12 cellular contexts compared by ENCODE assay signal in genomic region chr19:49456351-49456750, GRCh38. TPM values are rescaled to one million over a fixed set of nuclear protein-coding genes. Genes with fewer than 3 reads are reported as not detected.
DNase-seq lines count a peak whose midpoint lies in the region; ATAC-seq and TF ChIP-seq lines count a peak whose summit lies in the region.
"Had no signal": no experiment of that assay in that cellular context is flagged by ENCODE, and none has a peak within 500 bp of the region (broad histone marks: within the 10 kb centered on the region; RNA-seq: fewer than 3 reads in every experiment).

No MANE protein-coding gene starts in this region.

- H3K4me3 ChIP-seq in heart left ventricle, result no peak overlapping the region
- peak overlapping the region; percentile 21 for H3K4me3 ChIP-seq in adipocyte (ENCODE audit: low read length)
- no peak overlapping the region for H3K4me3 ChIP-seq in urinary bladder (ENCODE audit: low read depth, low read length)

- CTCF ChIA-PET in WTC11 (lab: Charles Lee), result interaction anchor here (0.5 to 1.1 kb wide), 2 partner anchors 14 to 231 kb away, joined by 3 read pairs; no protein-coding TSS in a partner anchor

- no peak overlapping the region for H3K4me3 Mint-ChIP-seq in natural killer cell treated with Interleukin-12 subunit alpha and Interleukin-12 subunit beta and Interleukin-15 and Interleukin-18, amount 100 ng/mL, for 72 hours
- H3K4me3 Mint-ChIP-seq in WTC11, result no peak overlapping the region

- TF ChIP-seq POLR2A in heart left ventricle (IDR thresholded peaks at IDR 0.05), result no peak

- H3K27me3 Mint-ChIP-seq in natural killer cell treated with Interleukin-12 subunit alpha and Interleukin-12 subunit beta and Interleukin-15 and Interleukin-18, amount 100 ng/mL, for 72 hours, result no peaks in the 10 kb centered on the region
- H3K27me3 Mint-ChIP-seq in WTC11 (ENCODE audit: low read depth), result no peaks in the 10 kb centered on the region

- H3K9me3 Mint-ChIP-seq in natural killer cell treated with Interleukin-12 subunit alpha and Interleukin-12 subunit beta and Interleukin-15 and Interleukin-18, amount 100 ng/mL, for 72 hours, result no peaks in the 10 kb centered on the region
- H3K9me3 Mint-ChIP-seq in WTC11, result no peaks in the 10 kb centered on the region
- H3K9me3 Mint-ChIP-seq: mesothelial cell of epicardium had no signal

- H3K4me1 ChIP-seq in heart left ventricle (peaks cover 0 to 40% (median 9%) of the 10 kb centered on the region in 12 donors), adipocyte (ENCODE audit: control insufficient read depth, insufficient read depth, low read length) (peaks cover 51% of the 10 kb centered on the region), urinary bladder (ENCODE audit: insufficient read depth) (no peaks in the 10 kb centered on the region)

- TF ChIP-seq CTCF in heart left ventricle (IDR thresholded peaks at IDR 0.05) (no peak), WTC11 (IDR thresholded peaks at IDR 0.05) (no peak)

- H3K27ac Mint-ChIP-seq in natural killer cell treated with Interleukin-12 subunit alpha and Interleukin-12 subunit beta and Interleukin-15 and Interleukin-18, amount 100 ng/mL, for 72 hours, result peak overlapping the region; percentile 24 to 77
- H3K27ac Mint-ChIP-seq in WTC11, result no peak overlapping the region
- H3K27ac Mint-ChIP-seq: mesothelial cell of epicardium had no signal

- H3K36me3 ChIP-seq in heart left ventricle, result peaks cover 0 to 20% (median 13%) of the 10 kb centered on the region in 9 donors
- peaks cover 10% of the 10 kb centered on the region for H3K36me3 ChIP-seq in adipocyte (ENCODE audit: control insufficient read depth, insufficient read depth, low read length, severe bottlenecking)
- no peaks in the 10 kb centered on the region for H3K36me3 ChIP-seq in urinary bladder (ENCODE audit: insufficient read depth)

- H3K9me3 ChIP-seq in heart left ventricle (no peaks in the 10 kb centered on the region), adipocyte (ENCODE audit: control insufficient read depth, low read length) (no peaks in the 10 kb centered on the region)

- peak overlapping the region in 10 of 12 donors; percentile 3 to 79 (median 62) for H3K27ac ChIP-seq in heart left ventricle
- peak overlapping the region; percentile 54 for H3K27ac ChIP-seq in urinary bladder (ENCODE audit: low read depth)

- no peaks in the 10 kb centered on the region for H3K27me3 ChIP-seq in heart left ventricle
- no peaks in the 10 kb centered on the region for H3K27me3 ChIP-seq in adipocyte (replicated peaks; ENCODE audit: control insufficient read depth, insufficient read depth, low read length)

- H3K4me1 Mint-ChIP-seq in natural killer cell treated with Interleukin-12 subunit alpha and Interleukin-12 subunit beta and Interleukin-15 and Interleukin-18, amount 100 ng/mL, for 72 hours (ENCODE audit: low read depth in 2 of 2), result peaks cover 19 to 34% of the 10 kb centered on the region in 2 donors
- H3K4me1 Mint-ChIP-seq in WTC11, result peaks cover 9% of the 10 kb centered on the region

- WGBS in heart left ventricle, 4 donors, result 74 to 80% (median 77%) methylated on average over 5 of the region's 5 CpGs
- WGBS in urinary bladder, result 60% methylated on average over 5 of the region's 5 CpGs

- no peak for DNase-seq in heart left ventricle
- DNase-seq in cardiac septum (ENCODE audit: low spot score), result no peak
- DNase-seq in adipocyte (ENCODE audit: low read depth), result peak; percentile 58
- no peak for DNase-seq in natural killer cell treated with Interleukin-12 subunit alpha and Interleukin-12 subunit beta and Interleukin-15 and Interleukin-18, amount 100 ng/mL, for 72 hours (ENCODE audit: low spot score)
- DNase-seq in WTC11 (ENCODE audit: low spot score), result no peak
- no peak for DNase-seq in RKO (ENCODE audit: low spot score)
- no peak for DNase-seq in NCI-H1694 treated with DMSO at 0.1 percent for 48 hours (lab: John Stamatoyannopoulos, UW)
- DNase-seq: GDM1 had no signal

- POLR2A ChIA-PET in WTC11 (lab: Charles Lee), result no interaction called here

- intact Hi-C loops in heart left ventricle (cut with DNase I), result loop anchor here in 1 of 10 donors (2.0 kb wide), 1 partner anchor 20 kb away; no protein-coding TSS in a partner anchor
- intact Hi-C loops in cardiac septum (cut with DNase I), result no loop called here

- peaks cover 5% of the 10 kb centered on the region for H3K36me3 Mint-ChIP-seq in natural killer cell treated with Interleukin-12 subunit alpha and Interleukin-12 subunit beta and Interleukin-15 and Interleukin-18, amount 100 ng/mL, for 72 hours
- H3K36me3 Mint-ChIP-seq in WTC11, result peaks cover 22% of the 10 kb centered on the region

- ATAC-seq in heart left ventricle (no peak), WTC11 (no peak)
- ATAC-seq in natural killer cell treated with Interleukin-12 subunit alpha and Interleukin-12 subunit beta and Interleukin-15 and Interleukin-18, amount 100 ng/mL, for 72 hours, result no peak

- peak overlapping the region; percentile 82 for H3K9ac ChIP-seq in adipocyte (ENCODE audit: low read length)

TF ChIP-seq in WTC11, 78 proteins besides CTCF, POLR2A, EP300 and RAD21 (continues in another document):
- TF ChIP-seq SMAD3 (CRISPR knock-in tag; IDR thresholded peaks at IDR 0.05; ENCODE audit: borderline replicate concordance) (no peak), TP53 (CRISPR knock-in tag; IDR thresholded peaks at IDR 0.05) (no peak), ZNF317 (CRISPR knock-in tag; IDR thresholded peaks at IDR 0.05; ENCODE audit: borderline replicate concordance, low read depth) (no peak), MXD4 (CRISPR knock-in tag; IDR thresholded peaks at IDR 0.05; ENCODE audit: borderline replicate concordance) (no peak), EMX1 (CRISPR knock-in tag; IDR thresholded peaks at IDR 0.05) (no peak), ZNF512 (CRISPR knock-in tag; IDR thresholded peaks at IDR 0.05; ENCODE audit: borderline replicate concordance) (no peak), ESRRA (CRISPR knock-in tag; IDR thresholded peaks at IDR 0.05; ENCODE audit: borderline replicate concordance) (no peak)
- TF ChIP-seq, protein P1, sequence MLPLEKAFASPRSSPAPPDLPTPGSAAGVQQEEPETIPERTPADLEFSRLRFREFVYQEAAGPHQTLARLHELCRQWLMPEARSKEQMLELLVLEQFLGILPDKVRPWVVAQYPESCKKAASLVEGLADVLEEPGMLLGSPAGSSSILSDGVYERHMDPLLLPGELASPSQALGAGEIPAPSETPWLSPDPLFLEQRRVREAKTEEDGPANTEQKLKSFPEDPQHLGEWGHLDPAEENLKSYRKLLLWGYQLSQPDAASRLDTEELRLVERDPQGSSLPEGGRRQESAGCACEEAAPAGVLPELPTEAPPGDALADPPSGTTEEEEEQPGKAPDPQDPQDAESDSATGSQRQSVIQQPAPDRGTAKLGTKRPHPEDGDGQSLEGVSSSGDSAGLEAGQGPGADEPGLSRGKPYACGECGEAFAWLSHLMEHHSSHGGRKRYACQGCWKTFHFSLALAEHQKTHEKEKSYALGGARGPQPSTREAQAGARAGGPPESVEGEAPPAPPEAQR (CRISPR knock-in tag; IDR thresholded peaks at IDR 0.05), result no peak

RNA-seq across cellular contexts. Expression of gene ALDH16A1, which starts 3.3 kb away (rescaled TPM):
- total RNA-seq in heart left ventricle (10 to 100 TPM in 2 of 9 donors, 1 to 10 TPM in 7; 3.4 to 18.6 (median 8.5) TPM), cardiac septum (7.7 TPM), urinary bladder (14.2 TPM), WTC11 (2021) (44.3 to 53.6 TPM (median 52.6 TPM) in 3 replicates)
- polyA plus RNA-seq in heart left ventricle (10 to 100 TPM in 1 of 2 donors, 1 to 10 TPM in 1; 7.3 to 11.7 TPM), urinary bladder (34.7 TPM)
- 10 to 100 TPM; 29.0 to 65.2 TPM for total RNA-seq in natural killer cell treated with Interleukin-12 subunit alpha and Interleukin-12 subunit beta and Interleukin-15 and Interleukin-18, amount 100 ng/mL, for 72 hours

RNA-seq across cellular contexts. Expression of gene PIH1D1, which starts 4.7 kb away (rescaled TPM):
- total RNA-seq in heart left ventricle (10 to 100 TPM; 16.3 to 49.9 (median 31.1) TPM), cardiac septum (24.2 TPM), urinary bladder (49.6 TPM), WTC11 (2021) (153 to 170 TPM (median 156 TPM) in 3 replicates)
- polyA plus RNA-seq in heart left ventricle (10 to 100 TPM; 22.6 to 57.6 TPM), urinary bladder (69.6 TPM)
- total RNA-seq in natural killer cell treated with Interleukin-12 subunit alpha and Interleukin-12 subunit beta and Interleukin-15 and Interleukin-18, amount 100 ng/mL, for 72 hours, result 100 to 1,000 TPM; 110 to 170 TPM

RNA-seq across cellular contexts. Expression of gene SLC17A7, which starts 15.0 kb away (rescaled TPM):
- total RNA-seq in heart left ventricle, result 1 to 10 TPM in 4 of 9 donors, under 1 TPM in 5; 0.46 to 1.6 (median 0.89) TPM
- polyA plus RNA-seq in heart left ventricle, result 1 to 10 TPM in 1 of 2 donors, under 1 TPM in 1; 0.64 to 1.1 TPM
- 1.6 TPM for total RNA-seq in cardiac septum
- total RNA-seq in natural killer cell treated with Interleukin-12 subunit alpha and Interleukin-12 subunit beta and Interleukin-15 and Interleukin-18, amount 100 ng/mL, for 72 hours, result not detected
- total RNA-seq in urinary bladder, result 0.85 TPM
- polyA plus RNA-seq in urinary bladder, result 2.1 TPM
- total RNA-seq in WTC11 (2021), result 1.6 to 2.8 TPM (median 2.1 TPM) in 3 replicates
- total RNA-seq: activated CD8-positive, alpha-beta memory T cell treated with anti-CD3 and anti-CD28 coated beads for 36 hours had no signal

RNA-seq across cellular contexts. Expression of gene FLT3LG, which starts 17.7 kb away (rescaled TPM):
- 10 to 100 TPM in 1 of 9 donors, 1 to 10 TPM in 8; 1.7 to 13.4 (median 2.4) TPM for total RNA-seq in heart left ventricle
- polyA plus RNA-seq in heart left ventricle, result 1 to 10 TPM; 2.9 to 5.5 TPM
- 3.8 TPM for total RNA-seq in cardiac septum
- 10 to 100 TPM; 33.5 to 80.4 TPM for total RNA-seq in natural killer cell treated with Interleukin-12 subunit alpha and Interleukin-12 subunit beta and Interleukin-15 and Interleukin-18, amount 100 ng/mL, for 72 hours
- total RNA-seq in urinary bladder, result 3.4 TPM
- polyA plus RNA-seq in urinary bladder, result 18.8 TPM
- total RNA-seq in WTC11 (2021), result 2.9 to 5.3 TPM (median 3.6 TPM) in 3 replicates
- total RNA-seq: astrocyte had no signal

RNA-seq across cellular contexts. Expression of gene RPL13A, which starts 31.1 kb away (rescaled TPM):
- total RNA-seq in heart left ventricle (1,000 to 10,000 TPM in 8 of 9 donors, 100 to 1,000 TPM in 1; 876 to 1,739 (median 1,261) TPM), cardiac septum (1,030 TPM), urinary bladder (2,198 TPM), WTC11 (2021) (3,861 to 4,362 TPM (median 4,362 TPM) in 3 replicates)
- polyA plus RNA-seq in heart left ventricle (1,000 to 10,000 TPM; 1,194 to 2,850 TPM), urinary bladder (3,726 TPM)
- total RNA-seq in natural killer cell treated with Interleukin-12 subunit alpha and Interleukin-12 subunit beta and Interleukin-15 and Interleukin-18, amount 100 ng/mL, for 72 hours, result 1,000 to 10,000 TPM; 1,861 to 2,042 TPM
